In genomic region chr19:2268861-2269243, GRCh38 we compare ENCODE assay signal across 9 cellular contexts. TPM values are rescaled to one million over a fixed set of nuclear protein-coding genes. Genes with fewer than 3 reads are reported as not detected.
DNase-seq lines count a peak whose midpoint lies in the region; ATAC-seq, FAIRE-seq and TF ChIP-seq lines count a peak whose summit lies in the region.
"Had no signal": no experiment of that assay in that cellular context is flagged by ENCODE, and none has a peak within 500 bp of the region (broad histone marks: within the 10 kb centered on the region; RNA-seq: fewer than 3 reads in every experiment).

No MANE protein-coding gene starts in this region.

- H3K36me3 Mint-ChIP-seq in T-helper 1 cell treated with Interleukin-12 subunit alpha and Interleukin-12 subunit beta and Interleukin-4 antibody, amounts not matched to agents 30 μg/mL and 1 μg/mL, for 36 hours (ENCODE audit: low read depth): peaks cover 16% of the 10 kb centered on the region

- H3K27ac ChIP-seq in adrenal gland (peak overlapping the region in 2 of 5 donors; percentile 99 to 100), layer of hippocampus (ENCODE audit: low read depth, low read length) (peak overlapping the region; percentile 71), suprapubic skin (peak overlapping the region; percentile 100)

- TF ChIP-seq CTCF in adrenal gland (IDR thresholded peaks at IDR 0.05) (no peak), suprapubic skin (IDR thresholded peaks at IDR 0.05) (no peak)

- no peaks in the 10 kb centered on the region for H3K27me3 ChIP-seq in adrenal gland
- no peaks in the 10 kb centered on the region for H3K27me3 ChIP-seq in layer of hippocampus (ENCODE audit: control insufficient read depth, insufficient read depth, low read length)
- H3K27me3 ChIP-seq in suprapubic skin: no peaks in the 10 kb centered on the region

- H3K27me3 Mint-ChIP-seq in T-helper 1 cell treated with Interleukin-12 subunit alpha and Interleukin-12 subunit beta and Interleukin-4 antibody, amounts not matched to agents 30 μg/mL and 1 μg/mL, for 36 hours (ENCODE audit: low read depth): no peaks in the 10 kb centered on the region

- DNase-seq in T-helper 1 cell (no peak), adrenal gland (no peak), suprapubic skin (ENCODE audit: low spot score in 2 of 2) (no peak), NCI-H1092 (lab: John Stamatoyannopoulos, UW) (no peak), GM12892 (ENCODE audit: insufficient read length) (no peak)

- no peak for TF ChIP-seq POLR2A in adrenal gland (IDR thresholded peaks at IDR 0.05)
- TF ChIP-seq POLR2A in suprapubic skin (IDR thresholded peaks at IDR 0.05): no peak
- TF ChIP-seq POLR2A in GM12892 (IDR thresholded peaks at IDR 0.05; ENCODE audit: low read depth, low read length): no peak

- no peak for FAIRE-seq in GM12892 (lab: Jason Lieb, UNC)
- FAIRE-seq: A204.1 had no signal

- peaks cover 22% of the 10 kb centered on the region for H3K4me1 Mint-ChIP-seq in T-helper 1 cell treated with Interleukin-12 subunit alpha and Interleukin-12 subunit beta and Interleukin-4 antibody, amounts not matched to agents 30 μg/mL and 1 μg/mL, for 36 hours (ENCODE audit: low read depth)

- no peak overlapping the region for H3K27ac Mint-ChIP-seq in T-helper 1 cell treated with Interleukin-12 subunit alpha and Interleukin-12 subunit beta and Interleukin-4 antibody, amounts not matched to agents 30 μg/mL and 1 μg/mL, for 36 hours

- no peak for ATAC-seq in GM21381 (IDR thresholded peaks at IDR 0.05; ENCODE audit: unreplicated experiment)

- H3K36me3 ChIP-seq in adrenal gland (replicated peaks in 1 of 2) (peaks cover 0 to 24% of the 10 kb centered on the region in 2 donors), suprapubic skin (peaks cover 15% of the 10 kb centered on the region)

- peak overlapping the region in 3 of 4 donors; percentile 23 to 97 (median 75) for H3K4me3 ChIP-seq in adrenal gland
- H3K4me3 ChIP-seq in suprapubic skin: peak overlapping the region; percentile 99

- peak overlapping the region; percentile 90 for H3K4me3 Mint-ChIP-seq in T-helper 1 cell treated with Interleukin-12 subunit alpha and Interleukin-12 subunit beta and Interleukin-4 antibody, amounts not matched to agents 30 μg/mL and 1 μg/mL, for 36 hours

- intact Hi-C loops in adrenal gland (cut with DNase I): no loop called here

- H3K9me3 Mint-ChIP-seq in T-helper 1 cell treated with Interleukin-12 subunit alpha and Interleukin-12 subunit beta and Interleukin-4 antibody, amounts not matched to agents 30 μg/mL and 1 μg/mL, for 36 hours: no peaks in the 10 kb centered on the region

- TF ChIP-seq EP300 in suprapubic skin (IDR thresholded peaks at IDR 0.05): no peak

- no peaks in the 10 kb centered on the region for H3K9me3 ChIP-seq in adrenal gland (replicated peaks in 1 of 3)
- no peaks in the 10 kb centered on the region for H3K9me3 ChIP-seq in suprapubic skin

- 1 to 4% (median 2%) methylated on average over 13 to 19 of the region's 19 CpGs for WGBS in adrenal gland, 4 donors
- under 1% methylated on average over 17 of the region's 19 CpGs for WGBS in suprapubic skin

- H3K4me1 ChIP-seq in adrenal gland (replicated peaks in 1 of 2) (peaks cover 23 to 44% of the 10 kb centered on the region in 2 donors), suprapubic skin (peaks cover 54% of the 10 kb centered on the region)

RNA-seq across cellular contexts. Expression of gene JSRP1, which starts 12.6 kb away (rescaled TPM):
- total RNA-seq in adrenal gland: under 1 TPM in 2 of 8 donors, not detected in 6; 0.54 to 0.84 TPM
- 1 to 10 TPM in 1 of 3 donors, under 1 TPM in 2; 0.71 to 1.1 (median 0.82) TPM for polyA plus RNA-seq in adrenal gland
- total RNA-seq in suprapubic skin: not detected
- polyA plus RNA-seq in GM12892 (2012; ENCODE audit: missing spikeins): 0.64 TPM

RNA-seq across cellular contexts. Expression of gene PEAK3, which starts 13.1 kb away (rescaled TPM):
- 1 to 10 TPM in 6 of 8 donors, under 1 TPM in 2; 0.43 to 3.2 (median 1.5) TPM for total RNA-seq in adrenal gland
- polyA plus RNA-seq in adrenal gland: under 1 TPM; 0.05 to 0.56 (median 0.27) TPM
- 1 to 10 TPM in 1 of 4 donors, under 1 TPM in 1, not detected in 2; 0.55 to 1.4 TPM for total RNA-seq in suprapubic skin
- polyA plus RNA-seq in GM12892 (2012; ENCODE audit: missing spikeins): 0.85 TPM

RNA-seq across cellular contexts. Expression of gene AMH, which starts 19.7 kb away (rescaled TPM):
- 1 to 10 TPM in 2 of 8 donors, under 1 TPM in 3, not detected in 3; 0.36 to 1.5 (median 0.42) TPM for total RNA-seq in adrenal gland
- polyA plus RNA-seq in adrenal gland: 1 to 10 TPM in 2 of 3 donors, not detected in 1; 1.8 to 4.6 TPM
- 1 to 10 TPM; 1.7 to 4.3 (median 3.0) TPM for total RNA-seq in suprapubic skin
- polyA plus RNA-seq in GM12892 (2012; ENCODE audit: missing spikeins): not detected

RNA-seq across cellular contexts. Expression of gene SF3A2, which starts 32.2 kb away (rescaled TPM):
- 10 to 100 TPM; 17.7 to 64.3 (median 28.2) TPM for total RNA-seq in adrenal gland
- polyA plus RNA-seq in adrenal gland: 100 to 1,000 TPM in 1 of 3 donors, 10 to 100 TPM in 1, 1 to 10 TPM in 1; 3.9 to 110 (median 52.7) TPM
- total RNA-seq in suprapubic skin: 100 to 1,000 TPM in 1 of 4 donors, 10 to 100 TPM in 3; 48.0 to 103 (median 64.8) TPM
- 15.6 TPM for polyA plus RNA-seq in GM12892 (2012; ENCODE audit: missing spikeins)

RNA-seq across cellular contexts. Expression of gene PLEKHJ1, which starts 32.7 kb away (rescaled TPM):
- 10 to 100 TPM; 58.1 to 85.1 (median 71.7) TPM for total RNA-seq in adrenal gland
- 10 to 100 TPM; 18.1 to 82.9 (median 69.7) TPM for polyA plus RNA-seq in adrenal gland
- 10 to 100 TPM; 36.1 to 78.0 (median 62.9) TPM for total RNA-seq in suprapubic skin
- 41.7 TPM for polyA plus RNA-seq in GM12892 (2012; ENCODE audit: missing spikeins)
